Comparison of ENCODE assay signal across 8 cellular contexts in the genomic region with DNA sequence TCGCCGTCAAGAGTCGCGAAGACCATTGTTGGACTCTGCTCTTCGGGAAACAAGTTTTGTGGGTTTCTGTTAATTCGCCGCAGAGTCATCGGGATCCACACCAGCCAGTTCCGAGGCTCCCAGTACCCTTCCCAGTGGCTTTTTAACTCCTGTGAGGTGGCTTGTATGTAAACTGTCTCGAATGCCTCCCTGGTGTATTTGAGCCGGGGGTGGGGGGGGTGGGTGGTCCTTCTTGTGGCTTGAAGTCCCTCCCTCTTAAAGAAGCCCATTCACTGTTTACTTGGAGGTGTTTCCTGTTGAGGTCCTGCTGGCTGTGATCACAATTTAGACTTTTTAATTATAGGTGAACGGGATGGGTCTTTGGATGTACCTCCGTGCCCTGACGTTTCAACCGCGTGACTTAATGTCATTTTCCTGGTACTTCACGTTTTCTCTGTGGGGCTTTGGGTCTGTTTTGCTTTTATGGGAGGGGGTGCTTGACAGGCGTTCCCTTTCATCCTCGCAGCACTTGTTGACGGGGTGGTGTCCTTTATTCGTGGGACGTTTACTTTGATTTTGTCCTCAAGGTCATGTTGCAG. TPM values are rescaled to one million over a fixed set of nuclear protein-coding genes. Genes with fewer than 3 reads are reported as not detected.
DNase-seq lines count a peak whose midpoint lies in the region; FAIRE-seq lines count a peak whose summit lies in the region.

No MANE protein-coding gene starts in this region.

- H3K36me3 ChIP-seq in muscle layer of duodenum (ENCODE audit: control insufficient read depth in 1 of 2, insufficient read depth in 2 of 2, low read length in 2 of 2): no peaks in the 10 kb centered on the region

- H3K9me3 Mint-ChIP-seq in activated CD4-positive, alpha-beta T cell treated with anti-CD3 and anti-CD28 coated beads, Interleukin-2, amount 10 ng/mL, durations not matched to agents 24 days and 14 days: no peaks in the 10 kb centered on the region

- H3K27ac ChIP-seq in muscle layer of duodenum (ENCODE audit: low read length): peak overlapping the region; percentile 79

- peaks cover 23% of the 10 kb centered on the region for H3K36me3 Mint-ChIP-seq in activated CD4-positive, alpha-beta T cell treated with anti-CD3 and anti-CD28 coated beads, Interleukin-2, amount 10 ng/mL, durations not matched to agents 24 days and 14 days (ENCODE audit: low read depth)

- peak overlapping the region; percentile 92 for H3K27ac Mint-ChIP-seq in activated CD4-positive, alpha-beta T cell treated with anti-CD3 and anti-CD28 coated beads, Interleukin-2, amount 10 ng/mL, durations not matched to agents 24 days and 14 days

- H3K4me3 ChIP-seq in muscle layer of duodenum (ENCODE audit: low read depth in 1 of 2, low read length in 2 of 2): peak overlapping the region; percentile 73 to 85

- no peak for FAIRE-seq in RCC 7860 (lab: Jason Lieb, UNC)

- peak overlapping the region; percentile 82 for H3K4me3 Mint-ChIP-seq in activated CD4-positive, alpha-beta T cell treated with anti-CD3 and anti-CD28 coated beads, Interleukin-2, amount 10 ng/mL, durations not matched to agents 24 days and 14 days

- H3K4me1 ChIP-seq in muscle layer of duodenum (ENCODE audit: control insufficient read depth in 1 of 2, insufficient read depth in 2 of 2, low read length in 2 of 2): peaks cover 0 to 48% of the 10 kb centered on the region in 2 donors

- peak; percentile 74 for DNase-seq in activated CD4-positive, alpha-beta T cell treated with anti-CD3 and anti-CD28 coated beads, Interleukin-2, amount 10 ng/mL, durations not matched to agents 24 days and 14 days
- DNase-seq in activated CD4-positive, alpha-beta T cell treated with anti-CD3 and anti-CD28 coated beads for 4 hours: no peak
- peak; percentile 83 for DNase-seq in OCI-M1 (lab: John Stamatoyannopoulos, UW)
- DNase-seq in dermis blood vessel endothelial cell: peak; percentile 54
- no peak for DNase-seq in stimulated activated CD4-positive, alpha-beta T cell treated with anti-CD3 and anti-CD28 coated beads, Interleukin-15, amount 100 ng/mL, for 24 hours
- DNase-seq in NCI-H524 treated with DMSO at 0.1 percent for 48 hours (lab: John Stamatoyannopoulos, UW): no peak
- no peak for DNase-seq in RCC 7860 (ENCODE audit: low spot score)

- no peaks in the 10 kb centered on the region for H3K9me3 ChIP-seq in muscle layer of duodenum (ENCODE audit: control insufficient read depth in 1 of 2, low read length in 2 of 2)

- H3K27me3 Mint-ChIP-seq in activated CD4-positive, alpha-beta T cell treated with anti-CD3 and anti-CD28 coated beads, Interleukin-2, amount 10 ng/mL, durations not matched to agents 24 days and 14 days: peaks cover 3% of the 10 kb centered on the region

- H3K4me1 Mint-ChIP-seq in activated CD4-positive, alpha-beta T cell treated with anti-CD3 and anti-CD28 coated beads, Interleukin-2, amount 10 ng/mL, durations not matched to agents 24 days and 14 days: peaks cover 45% of the 10 kb centered on the region

- no peaks in the 10 kb centered on the region for H3K27me3 ChIP-seq in muscle layer of duodenum (ENCODE audit: low read depth, low read length)

- intact Hi-C loops in activated CD4-positive, alpha-beta T cell treated with anti-CD3 and anti-CD28 coated beads, Interleukin-2, amount 10 ng/mL, durations not matched to agents 24 days and 14 days (cut with micrococcal nuclease): loop anchor here (2.0 to 10.0 kb wide), 4 partner anchors 61 to 429 kb away; a partner anchor contains a TSS

RNA-seq across cellular contexts. Expression of a gene that starts 0.8 kb away (rescaled TPM):
- total RNA-seq in activated CD4-positive, alpha-beta T cell treated with anti-CD3 and anti-CD28 coated beads, Interleukin-2, amount 10 ng/mL, durations not matched to agents 24 days and 14 days: 124 and 132 TPM in 2 replicates
- 171 and 175 TPM in 2 replicates for total RNA-seq in dermis blood vessel endothelial cell

Comparison
In these comparisons a context has a peak if more than half of its experiments do, and no peak if none do; other contexts are left out.
1. DNase-seq: peak in activated CD4-positive, alpha-beta T cell treated with anti-CD3 and anti-CD28 coated beads, Interleukin-2, amount 10 ng/mL, durations not matched to agents 24 days and 14 days (single experiment), OCI-M1 (single experiment) and dermis blood vessel endothelial cell (single experiment); none in activated CD4-positive, alpha-beta T cell treated with anti-CD3 and anti-CD28 coated beads for 4 hours (0 of 2), stimulated activated CD4-positive, alpha-beta T cell treated with anti-CD3 and anti-CD28 coated beads, Interleukin-15, amount 100 ng/mL, for 24 hours (single experiment), NCI-H524 treated with DMSO at 0.1 percent for 48 hours (single experiment) and RCC 7860 (single experiment).